8 cellular contexts compared by ENCODE assay signal in the genomic region with DNA sequence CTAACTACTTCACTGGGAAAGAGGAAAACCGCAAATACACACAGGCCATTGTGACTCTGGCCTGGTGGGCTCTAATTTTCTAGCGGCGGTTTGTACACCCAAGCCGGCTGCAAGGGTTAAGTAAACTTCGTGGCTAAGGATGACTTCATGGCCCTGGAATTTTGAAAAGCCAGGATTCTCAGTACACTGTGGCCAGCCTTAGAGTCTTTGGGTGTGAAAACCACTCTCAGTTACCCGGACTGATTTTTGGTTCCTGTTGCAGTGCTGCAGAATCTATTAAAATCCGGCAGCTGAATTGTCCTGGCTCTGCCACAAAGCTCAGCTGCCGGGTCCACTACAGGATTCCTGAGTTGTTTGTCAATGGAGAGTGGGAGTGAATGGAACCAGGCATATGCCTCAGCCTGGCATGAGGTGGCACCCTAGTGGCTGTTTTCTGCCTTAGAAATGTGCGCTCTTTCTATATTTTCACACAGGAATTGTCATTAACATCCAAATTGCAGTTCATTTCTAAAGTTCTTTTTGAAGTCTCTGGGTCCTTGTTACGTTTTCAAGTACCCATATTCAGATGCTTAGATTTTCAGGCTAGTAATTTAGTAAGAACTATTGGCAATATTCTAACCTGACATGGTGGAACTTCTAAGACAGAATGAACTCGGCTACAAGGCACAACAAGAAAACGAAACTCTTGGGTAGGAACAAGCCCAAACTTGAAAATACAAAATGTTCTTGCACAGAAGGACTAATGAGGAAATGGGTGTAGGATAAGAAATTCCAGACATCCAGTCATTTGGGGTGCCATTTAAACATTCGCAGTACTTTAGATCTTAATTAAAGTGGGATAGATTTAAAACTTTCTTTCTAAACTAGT.
A peak's percentile ranks its signal among the peaks of the same experiment; 100 is the strongest.
DNase-seq lines count a peak whose midpoint lies in the region; ATAC-seq and TF ChIP-seq lines count a peak whose summit lies in the region.

No MANE protein-coding gene starts in this region.

- H3K27ac ChIP-seq in KMS-11 = no peak overlapping the region
- peak overlapping the region; percentile 98 for H3K27ac ChIP-seq in RWPE2 (ENCODE audit: poor library complexity, severe bottlenecking)
- H3K27ac ChIP-seq in esophagus muscularis mucosa (replicated peaks in 1 of 4) = peak overlapping the region; percentile 73 to 82 (median 78)

- no peaks in the 10 kb centered on the region for H3K79me2 ChIP-seq in KMS-11 (ENCODE audit: insufficient read depth, low read depth)

- no peak for TF ChIP-seq EP300 in esophagus muscularis mucosa (IDR thresholded peaks at IDR 0.05)

- TF ChIP-seq POLR2A in esophagus muscularis mucosa (IDR thresholded peaks at IDR 0.05; ENCODE audit: low read depth) = no peak

- 18% methylated on average over 11 of the region's 13 CpGs for WGBS in esophagus muscularis mucosa

- DNase-seq in Caki2 (ENCODE audit: low read depth) (peak; percentile 84), RWPE2 (ENCODE audit: low spot score) (peak; percentile 80), esophagus muscularis mucosa (ENCODE audit: extremely low spot score) (no peak)

- no peak overlapping the region for H2AFZ ChIP-seq in KMS-11 (ENCODE audit: low read depth)

- H3K4me2 ChIP-seq in KMS-11 = no peak overlapping the region

- H3K4me1 ChIP-seq in KMS-11 (ENCODE audit: low read depth, poor library complexity, severe bottlenecking) (peaks cover 14% of the 10 kb centered on the region), RWPE2 (ENCODE audit: insufficient read depth, poor library complexity, severe bottlenecking) (peaks cover 26% of the 10 kb centered on the region), esophagus muscularis mucosa (peaks cover 35 to 57% (median 50%) of the 10 kb centered on the region in 4 donors), mucosa of stomach (ENCODE audit: control insufficient read depth, insufficient read depth, low read length) (peaks cover 9% of the 10 kb centered on the region)

- H3K9me3 ChIP-seq in RWPE2 (ENCODE audit: severe bottlenecking) (no peaks in the 10 kb centered on the region), esophagus muscularis mucosa (no peaks in the 10 kb centered on the region), mucosa of stomach (ENCODE audit: control insufficient read depth, low read length) (no peaks in the 10 kb centered on the region)

- H3K9ac ChIP-seq in KMS-11 (no peak overlapping the region), mucosa of stomach (ENCODE audit: low read length) (peak overlapping the region; percentile 25)

- peak; percentile 93 for ATAC-seq in RWPE2 (ENCODE audit: low read depth)
- ATAC-seq in HG03342 (IDR thresholded peaks at IDR 0.05; ENCODE audit: unreplicated experiment) = no peak
- no peak for ATAC-seq in GM21737 (IDR thresholded peaks at IDR 0.05; ENCODE audit: unreplicated experiment)
- ATAC-seq in HG03354 (IDR thresholded peaks at IDR 0.05; ENCODE audit: poor library complexity, severe bottlenecking, unreplicated experiment) = no peak

- H3K36me3 ChIP-seq in KMS-11 (ENCODE audit: insufficient read depth) (no peaks in the 10 kb centered on the region), RWPE2 (ENCODE audit: low read depth) (peaks cover 4% of the 10 kb centered on the region), esophagus muscularis mucosa (peaks cover 0 to 8% (median 1%) of the 10 kb centered on the region in 4 donors), mucosa of stomach (ENCODE audit: control insufficient read depth, insufficient read depth, low read length) (no peaks in the 10 kb centered on the region)

- intact Hi-C loops in esophagus muscularis mucosa (cut with DNase I) = loop anchor here (2.0 kb wide), 2 partner anchors 259 to 287 kb away; no protein-coding TSS in a partner anchor

- in situ Hi-C loops in Caki2 (cut with HindIII; ENCODE audit: low pct_unique_long_range_greater_than_20kb, low sequenced_read_pairs) = no loop called here

- H3K4me3 ChIP-seq in KMS-11 (IDR thresholded peaks at IDR 0.05; ENCODE audit: insufficient read depth, low read depth, low read length) = no peak overlapping the region
- H3K4me3 ChIP-seq in RWPE2 (ENCODE audit: severe bottlenecking) = peak overlapping the region; percentile 8
- H3K4me3 ChIP-seq in esophagus muscularis mucosa = peak overlapping the region; percentile 15 to 37 (median 26)
- H3K4me3 ChIP-seq in mucosa of stomach (ENCODE audit: low read length) = peak overlapping the region; percentile 3

- no peaks in the 10 kb centered on the region for H4K20me1 ChIP-seq in KMS-11 (ENCODE audit: insufficient read depth)

- TF ChIP-seq CTCF in KMS-11 (conservative IDR thresholded peaks at IDR 0.05; ENCODE audit: low read depth, low read length) (peak; percentile 54), RWPE2 (IDR thresholded peaks at IDR 0.05; ENCODE audit: poor library complexity, severe bottlenecking) (peak; percentile 93), esophagus muscularis mucosa (IDR thresholded peaks at IDR 0.05) (peak; percentile 71 to 75 (median 74))

- H3K27me3 ChIP-seq in KMS-11 (ENCODE audit: insufficient read depth, low read depth) = no peaks in the 10 kb centered on the region
- no peaks in the 10 kb centered on the region for H3K27me3 ChIP-seq in RWPE2 (ENCODE audit: insufficient read depth, poor library complexity, severe bottlenecking)
- no peaks in the 10 kb centered on the region for H3K27me3 ChIP-seq in esophagus muscularis mucosa
- H3K27me3 ChIP-seq in mucosa of stomach (ENCODE audit: control insufficient read depth, insufficient read depth, low read length) = no peaks in the 10 kb centered on the region
